ENCODE assay signal across 9 cellular contexts in the genomic region with DNA sequence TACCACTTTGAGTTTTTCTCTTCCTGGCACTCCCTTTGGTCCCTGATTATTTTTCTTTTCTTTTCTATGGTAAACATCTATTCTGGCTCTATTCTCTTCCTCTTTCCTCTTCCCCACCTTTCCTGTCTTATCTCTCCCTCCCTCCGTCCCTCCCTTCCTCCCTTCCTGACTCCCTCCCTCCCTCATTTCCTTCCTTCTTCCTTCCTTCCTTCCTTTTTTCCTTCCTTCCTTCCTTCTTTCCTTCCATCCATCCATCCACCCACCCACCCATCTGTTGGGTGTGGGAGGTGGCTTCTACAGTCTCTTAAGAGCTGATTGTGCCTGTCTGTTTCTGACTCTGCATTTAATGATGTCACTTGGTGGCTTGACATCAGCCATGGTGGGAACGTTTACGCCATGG. TPM values are rescaled to one million over a fixed set of nuclear protein-coding genes. Genes with fewer than 3 reads are reported as not detected.
"Had no signal": no experiment of that assay in that cellular context is flagged by ENCODE, and none has a peak within 500 bp of the region (broad histone marks: within the 10 kb centered on the region; RNA-seq: fewer than 3 reads in every experiment).

No MANE protein-coding gene starts in this region.

- H2AFZ ChIP-seq: GM23338 had no signal

- H3K4me3 ChIP-seq: GM23338 had no signal

- DNase-seq: H9, HCEC 1CT, HFFc6, KG1 had no signal

- H3K4me2 ChIP-seq: GM23338 had no signal

- H3K27ac ChIP-seq: HL-60 had no signal

- ATAC-seq: GM23338 had no signal

- FAIRE-seq: H1, H54 had no signal

RNA-seq across cellular contexts. Expression of gene GTSF1L, which starts 43.5 kb away (rescaled TPM):
- total RNA-seq: GM23338, H1, H9, HFFc6, HT1080 had no signal
- polyA plus RNA-seq: GM23338, H1 had no signal
